ENCODE assay signal across 11 cellular contexts in genomic region chr3:188000361-188000861, GRCh38.
DNase-seq lines count a peak whose midpoint lies in the region; ATAC-seq, FAIRE-seq and TF ChIP-seq lines count a peak whose summit lies in the region.
"Had no signal": no experiment of that assay in that cellular context is flagged by ENCODE, and none has a peak within 500 bp of the region (broad histone marks: within the 10 kb centered on the region; RNA-seq: fewer than 3 reads in every experiment).

No MANE protein-coding gene starts in this region.

- peak; percentile 54 for ATAC-seq in left lobe of liver
- ATAC-seq in HG03432 (IDR thresholded peaks at IDR 0.05; ENCODE audit: unreplicated experiment), result no peak
- no peak for ATAC-seq in GM18909 (IDR thresholded peaks at IDR 0.05; ENCODE audit: poor library complexity, unreplicated experiment)

- no peak overlapping the region for H3K4me3 ChIP-seq in BE2C (ENCODE audit: low read depth, low read length)
- H3K4me3 ChIP-seq: thoracic aorta had no signal

- no peak for TF ChIP-seq CTCF in BE2C (IDR thresholded peaks at IDR 0.05; ENCODE audit: low read depth, low read length)

- H3K27me3 ChIP-seq in BE2C, result no peaks in the 10 kb centered on the region

- H3K36me3 ChIP-seq in BE2C, result no peaks in the 10 kb centered on the region
- H3K36me3 ChIP-seq: thoracic aorta had no signal

- DNase-seq in BE2C (peak; percentile 22), DMS53 treated with DMSO at 0.1 percent for 48 hours (lab: John Stamatoyannopoulos, UW; ENCODE audit: unreplicated experiment) (peak; percentile 40), RPMI8226 (peak; percentile 15), left lobe of liver (ENCODE audit: low spot score) (peak; percentile 83), GM19239 (ENCODE audit: insufficient read length, low spot score) (no peak), AG08395 (ENCODE audit: low spot score) (no peak)
- DNase-seq: amygdala, GF-D8 had no signal

- no peaks in the 10 kb centered on the region for H3K4me1 ChIP-seq in BE2C

- FAIRE-seq in GM19239 (lab: Jason Lieb, UNC), result no peak

- H3K9me3 ChIP-seq in BE2C, result no peaks in the 10 kb centered on the region
- H3K9me3 ChIP-seq: thoracic aorta had no signal

Comparison
In these comparisons a context has a peak if more than half of its experiments do, and no peak if none do; other contexts are left out.
1. DNase-seq: peak in BE2C (single experiment), DMS53 treated with DMSO at 0.1 percent for 48 hours (single experiment), RPMI8226 (single experiment) and left lobe of liver (single experiment); none in GM19239 (single experiment) and AG08395 (single experiment).